10 cellular contexts compared by ENCODE assay signal in genomic region chr18:50806208-50806616, GRCh38. TPM values are rescaled to one million over a fixed set of nuclear protein-coding genes. Genes with fewer than 3 reads are reported as not detected.
DNase-seq lines count a peak whose midpoint lies in the region; ATAC-seq, FAIRE-seq and TF ChIP-seq lines count a peak whose summit lies in the region.
"Had no signal": no experiment of that assay in that cellular context is flagged by ENCODE, and none has a peak within 500 bp of the region (broad histone marks: within the 10 kb centered on the region; RNA-seq: fewer than 3 reads in every experiment).

No MANE protein-coding gene starts in this region.

- peaks cover 0 to 3% of the 10 kb centered on the region in 2 donors for H3K4me1 ChIP-seq in left lung

- no peaks in the 10 kb centered on the region for H3K9me3 ChIP-seq in left lung

- ATAC-seq in HG02870 (IDR thresholded peaks at IDR 0.05; ENCODE audit: unreplicated experiment), result peak; percentile 59
- peak; percentile 81 for ATAC-seq in left lung
- no peak for ATAC-seq in GM19023 (IDR thresholded peaks at IDR 0.05; ENCODE audit: unreplicated experiment)

- FAIRE-seq in GM12891 (lab: Jason Lieb, UNC) (peak; percentile 9), HTR-8/SVneo (lab: Jason Lieb, UNC) (no peak)

- peaks cover 0 to 58% of the 10 kb centered on the region in 2 donors for H3K27me3 ChIP-seq in left lung

- no peak for DNase-seq in GM12891 (ENCODE audit: insufficient read length, low spot score)
- DNase-seq in SK-N-DZ (ENCODE audit: low spot score), result peak; percentile 55
- DNase-seq in left lung, result peak in 1 of 2 donors; percentile 68
- DNase-seq in T-helper 1 cell, result no peak
- DNase-seq in HTR-8/SVneo (ENCODE audit: insufficient read length, low spot score), result no peak
- no peak for DNase-seq in retina
- DNase-seq: NCI-H446 had no signal

- peak overlapping the region in 1 of 2 donors; percentile 2 for H3K27ac ChIP-seq in left lung
- H3K27ac ChIP-seq: VCaP had no signal

- TF ChIP-seq POLR2A in GM12891 (IDR thresholded peaks at IDR 0.05; ENCODE audit: low read depth, low read length), result no peak

- no peak overlapping the region for H3K4me3 ChIP-seq in left lung

- no peaks in the 10 kb centered on the region for H3K36me3 ChIP-seq in left lung

- intact Hi-C loops in left lung (cut with DNase I), result no loop called here

- TF ChIP-seq CTCF in left lung (IDR thresholded peaks at IDR 0.05), result no peak

TF ChIP-seq in GM12891, 5 proteins besides CTCF, POLR2A, EP300 and RAD21:
- TF ChIP-seq PAX5 (IDR thresholded peaks at IDR 0.05; ENCODE audit: insufficient read depth, low read length, severe bottlenecking) (no peak), SPI1 (IDR thresholded peaks at IDR 0.05; ENCODE audit: low read depth, low read length) (0 out of 2 replicates have a peak, but pooled peaks have one; percentile 16)

RNA-seq across cellular contexts. Expression of gene MRO, which starts 13.6 kb away (rescaled TPM):
- not detected for polyA plus RNA-seq in GM12891 (2012; ENCODE audit: low read depth, missing spikeins)
- polyA plus RNA-seq in SK-N-DZ (2014; cell fraction: cytosol; rRNA removed), result not detected in 2 replicates
- 0.09 TPM in 1 of 2 replicates, not detected in the other for polyA plus RNA-seq in SK-N-DZ (2014; cell fraction: nucleus; rRNA removed)
- under 1 TPM; 0.58 to 0.86 TPM for total RNA-seq in left lung
